12 cellular contexts compared by ENCODE assay signal in genomic region chr16:23131841-23132576, GRCh38. TPM values are rescaled to one million over a fixed set of nuclear protein-coding genes. Genes with fewer than 3 reads are reported as not detected.
DNase-seq lines count a peak whose midpoint lies in the region; ATAC-seq, FAIRE-seq and TF ChIP-seq lines count a peak whose summit lies in the region.
"Had no signal": no experiment of that assay in that cellular context is flagged by ENCODE, and none has a peak within 500 bp of the region (broad histone marks: within the 10 kb centered on the region; RNA-seq: fewer than 3 reads in every experiment).

No MANE protein-coding gene starts in this region.

- peak in 3 of 4 donors; percentile 39 to 83 (median 50) for ATAC-seq in heart left ventricle
- no peak for ATAC-seq in Right ventricle myocardium inferior
- peak; percentile 61 for ATAC-seq in gastroesophageal sphincter
- ATAC-seq in pancreas, result peak in 3 of 4 donors; percentile 25 to 56 (median 44)

- no peak overlapping the region for H3K4me2 ChIP-seq in Karpas-422 (ENCODE audit: low read depth, low read length, poor library complexity, severe bottlenecking)

- peaks cover 10 to 62% (median 45%) of the 10 kb centered on the region in 12 donors for H3K4me1 ChIP-seq in heart left ventricle
- H3K4me1 ChIP-seq in gastroesophageal sphincter, result peaks cover 0 to 74% (median 7%) of the 10 kb centered on the region in 3 donors
- H3K4me1 ChIP-seq in pancreas, result peaks cover 0 to 12% (median 5%) of the 10 kb centered on the region in 3 donors
- H3K4me1 ChIP-seq in Karpas-422 (ENCODE audit: low read length), result no peaks in the 10 kb centered on the region
- H3K4me1 ChIP-seq: BE2C had no signal

- H3K27ac Mint-ChIP-seq in activated naive CD4-positive, alpha-beta T cell treated with anti-CD3 and anti-CD28 coated beads, Interleukin-2, amount 10 ng/mL, durations not matched to agents 7 days and 5 days, result no peak overlapping the region

- CTCF ChIA-PET in activated naive CD4-positive, alpha-beta T cell treated with anti-CD3 and anti-CD28 coated beads, Interleukin-2, amount 10 ng/mL, durations not matched to agents 7 days and 5 days (lab: Charles Lee), result interaction anchor here (0.6 kb wide), 1 partner anchor 18 kb away, joined by 4 read pairs; no protein-coding TSS in a partner anchor

- intact Hi-C loops in heart left ventricle (cut with DNase I), result loop anchor here in 4 of 10 donors (2.0 to 5.0 kb wide), 2 partner anchors 15 to 60 kb away; no protein-coding TSS in a partner anchor
- intact Hi-C loops in Right ventricle myocardium inferior (cut with DNase I), result no loop called here
- intact Hi-C loops in pancreas (cut with DNase I), result no loop called here

- peaks cover 0 to 22% (median 7%) of the 10 kb centered on the region in 12 donors for H3K9me3 ChIP-seq in heart left ventricle
- peaks cover 0 to 5% (median 0%) of the 10 kb centered on the region in 3 donors for H3K9me3 ChIP-seq in gastroesophageal sphincter
- H3K9me3 ChIP-seq in pancreas, result no peaks in the 10 kb centered on the region
- no peaks in the 10 kb centered on the region; the same call in 1 of the 2 replicates for H3K9me3 ChIP-seq in Karpas-422 (ENCODE audit: low read length)
- H3K9me3 ChIP-seq: BE2C had no signal

- H3K36me3 Mint-ChIP-seq in activated naive CD4-positive, alpha-beta T cell treated with anti-CD3 and anti-CD28 coated beads, Interleukin-2, amount 10 ng/mL, durations not matched to agents 7 days and 5 days, result no peaks in the 10 kb centered on the region

- H3K27ac ChIP-seq in heart left ventricle (peak overlapping the region; percentile 60 to 90 (median 88)), gastroesophageal sphincter (peak overlapping the region; percentile 79 to 85 (median 84)), pancreas (no peak overlapping the region), Karpas-422 (ENCODE audit: low read length) (no peak overlapping the region)
- H3K27ac ChIP-seq: SK-N-MC had no signal

- H3K4me1 Mint-ChIP-seq in activated naive CD4-positive, alpha-beta T cell treated with anti-CD3 and anti-CD28 coated beads, Interleukin-2, amount 10 ng/mL, durations not matched to agents 7 days and 5 days, result no peaks in the 10 kb centered on the region

- no peak overlapping the region for H2AFZ ChIP-seq in Karpas-422 (ENCODE audit: low read length)

- H3K27me3 ChIP-seq in heart left ventricle (no peaks in the 10 kb centered on the region), gastroesophageal sphincter (no peaks in the 10 kb centered on the region), pancreas (no peaks in the 10 kb centered on the region), Karpas-422 (ENCODE audit: low read length) (no peaks in the 10 kb centered on the region)
- H3K27me3 ChIP-seq: BE2C had no signal

- no peak for TF ChIP-seq POLR2A in heart left ventricle (IDR thresholded peaks at IDR 0.05)
- no peak for TF ChIP-seq POLR2A in gastroesophageal sphincter (IDR thresholded peaks at IDR 0.05)

- WGBS in heart left ventricle, 4 donors, result 14 to 29% (median 20%) methylated on average over 7 of the region's 7 CpGs
- 11 to 14% methylated on average over 6 to 7 of the region's 7 CpGs for WGBS in gastroesophageal sphincter (ENCODE audit: low coverage in 1 of 2), 2 donors
- 43 to 47% methylated on average over 7 of the region's 7 CpGs for WGBS in pancreas, 2 donors

- peak; percentile 51 for FAIRE-seq in pancreas (lab: Jason Lieb, UNC)
- FAIRE-seq: islet of Langerhans had no signal

- DNase-seq in heart left ventricle, result no peak
- DNase-seq in Right ventricle myocardium inferior (ENCODE audit: missing footprints), result no peak
- no peak for DNase-seq in pancreas
- DNase-seq in Karpas-422, result no peak
- no peak for DNase-seq in activated T-cell treated with anti-CD3 and anti-CD28 coated beads for 4 hours
- no peak for DNase-seq in NCI-H2081 treated with DMSO at 0.1 percent for 48 hours (lab: John Stamatoyannopoulos, UW)
- no peak for DNase-seq in activated naive CD4-positive, alpha-beta T cell treated with anti-CD3 and anti-CD28 coated beads, Interleukin-2, amount 10 ng/mL, durations not matched to agents 7 days and 5 days
- DNase-seq: BE2C had no signal

- no peaks in the 10 kb centered on the region for H3K9me2 ChIP-seq in Karpas-422 (replicated peaks; ENCODE audit: insufficient read depth, low read length)

- H3K9me3 Mint-ChIP-seq in activated naive CD4-positive, alpha-beta T cell treated with anti-CD3 and anti-CD28 coated beads, Interleukin-2, amount 10 ng/mL, durations not matched to agents 7 days and 5 days, result peaks cover 4% of the 10 kb centered on the region
- H3K9me3 Mint-ChIP-seq: central memory CD8-positive, alpha-beta T cell had no signal

- peaks cover 53% of the 10 kb centered on the region for H4K20me1 ChIP-seq in Karpas-422 (ENCODE audit: insufficient read depth, low read depth, low read length)

- no peaks in the 10 kb centered on the region for H3K27me3 Mint-ChIP-seq in activated naive CD4-positive, alpha-beta T cell treated with anti-CD3 and anti-CD28 coated beads, Interleukin-2, amount 10 ng/mL, durations not matched to agents 7 days and 5 days
- H3K27me3 Mint-ChIP-seq: central memory CD8-positive, alpha-beta T cell had no signal

- TF ChIP-seq CTCF in heart left ventricle (IDR thresholded peaks at IDR 0.05) (no peak), gastroesophageal sphincter (IDR thresholded peaks at IDR 0.05) (no peak), pancreas (IDR thresholded peaks at IDR 0.05) (no peak)

- H3K36me3 ChIP-seq in heart left ventricle, result no peaks in the 10 kb centered on the region
- H3K36me3 ChIP-seq in gastroesophageal sphincter, result no peaks in the 10 kb centered on the region
- no peaks in the 10 kb centered on the region for H3K36me3 ChIP-seq in pancreas
- no peaks in the 10 kb centered on the region for H3K36me3 ChIP-seq in Karpas-422 (ENCODE audit: insufficient read depth, low read length)

- 0 out of 2 replicates have a peak, but pooled peaks cover 2% of the 10 kb centered on the region for H3K79me2 ChIP-seq in Karpas-422 (ENCODE audit: low read length)

- TF ChIP-seq EP300 in gastroesophageal sphincter (IDR thresholded peaks at IDR 0.05), result no peak

- no peak overlapping the region for H3K9ac ChIP-seq in Karpas-422 (ENCODE audit: low read length)

- H3K4me3 ChIP-seq in heart left ventricle (peak overlapping the region in 10 of 12 donors; percentile 16 to 47 (median 29)), gastroesophageal sphincter (peak overlapping the region; percentile 6 to 22), pancreas (no peak overlapping the region), Karpas-422 (ENCODE audit: low read length) (no peak overlapping the region)
- H3K4me3 ChIP-seq: SK-N-MC had no signal

- H3K4me3 Mint-ChIP-seq in activated naive CD4-positive, alpha-beta T cell treated with anti-CD3 and anti-CD28 coated beads, Interleukin-2, amount 10 ng/mL, durations not matched to agents 7 days and 5 days, result no peak overlapping the region
- H3K4me3 Mint-ChIP-seq: central memory CD8-positive, alpha-beta T cell had no signal

RNA-seq across cellular contexts. Expression of gene USP31, which starts 17.2 kb away (rescaled TPM):
- 10 to 100 TPM; 19.1 to 49.9 (median 23.8) TPM for total RNA-seq in heart left ventricle
- polyA plus RNA-seq in heart left ventricle, result 10 to 100 TPM in 1 of 2 donors, 1 to 10 TPM in 1; 9.2 to 48.2 TPM
- total RNA-seq in Right ventricle myocardium inferior, result 26.8 TPM
- total RNA-seq in gastroesophageal sphincter, result 10 to 100 TPM; 11.2 to 37.7 (median 26.6) TPM
- total RNA-seq in pancreas, result 1 to 10 TPM; 4.6 to 10.0 (median 5.7) TPM
- 1 to 10 TPM; 1.9 to 6.0 TPM for polyA plus RNA-seq in pancreas
- total RNA-seq in Karpas-422 (2014; rRNA removed; shearing (Covaris generic); ENCODE audit: low replicate concordance), result 1.4 and 3.5 TPM in 2 replicates

RNA-seq across cellular contexts. Expression of gene SCNN1G, which starts 50.5 kb away (rescaled TPM):
- total RNA-seq in heart left ventricle, result under 1 TPM in 3 of 9 donors, not detected in 6; 0.08 to 0.20 (median 0.16) TPM
- polyA plus RNA-seq in heart left ventricle, result under 1 TPM in 1 of 2 donors, not detected in 1; 0.03 TPM
- 0.30 TPM for total RNA-seq in Right ventricle myocardium inferior
- total RNA-seq in gastroesophageal sphincter, result under 1 TPM in 2 of 4 donors, not detected in 2; 0.27 to 0.39 TPM
- 1 to 10 TPM in 5 of 6 donors, under 1 TPM in 1; 0.60 to 8.9 (median 2.4) TPM for total RNA-seq in pancreas
- polyA plus RNA-seq in pancreas, result 1 to 10 TPM; 4.8 to 6.2 TPM
- total RNA-seq in Karpas-422 (2014; rRNA removed; shearing (Covaris generic); ENCODE audit: low replicate concordance), result not detected in 2 replicates

Comparison
In these comparisons a context has a peak if more than half of its experiments do, and no peak if none do; other contexts are left out.
1. H3K27ac ChIP-seq: peak in heart left ventricle (12 of 12) and gastroesophageal sphincter (4 of 4); none in pancreas (0 of 4) and Karpas-422 (single experiment).
2. H3K4me3 ChIP-seq: peak in heart left ventricle (10 of 12) and gastroesophageal sphincter (2 of 2); none in pancreas (0 of 4) and Karpas-422 (single experiment).